In genomic region chr2:231410293-231411004, GRCh38 we compare ENCODE assay signal across 9 cellular contexts. TPM values are rescaled to one million over a fixed set of nuclear protein-coding genes. Genes with fewer than 3 reads are reported as not detected.
DNase-seq lines count a peak whose midpoint lies in the region; ATAC-seq and TF ChIP-seq lines count a peak whose summit lies in the region.
"Had no signal": no experiment of that assay in that cellular context is flagged by ENCODE, and none has a peak within 500 bp of the region (broad histone marks: within the 10 kb centered on the region; RNA-seq: fewer than 3 reads in every experiment).

No MANE protein-coding gene starts in this region.

- peaks cover 18 to 22% of the 10 kb centered on the region in 2 donors for H3K4me1 Mint-ChIP-seq in natural killer cell
- H3K4me1 Mint-ChIP-seq in natural killer cell treated with Interleukin-12 subunit alpha and Interleukin-12 subunit beta and Interleukin-15 and Interleukin-18, amount 100 ng/mL, for 72 hours (ENCODE audit: low read depth in 2 of 2): peaks cover 14 to 20% of the 10 kb centered on the region in 2 donors
- peaks cover 17% of the 10 kb centered on the region for H3K4me1 Mint-ChIP-seq in CD4-positive, alpha-beta T cell (ENCODE audit: low read depth)

- peaks cover 11% of the 10 kb centered on the region for H3F3A ChIP-seq in PC-9 (ENCODE audit: insufficient read depth, low read depth)

- H3K4me2 ChIP-seq in PC-9: no peak overlapping the region

- POLR2A ChIA-PET in PC-9 (lab: Charles Lee; ENCODE audit: unreplicated experiment): no interaction called here
- POLR2A ChIA-PET in CD4-positive, alpha-beta T cell (lab: Charles Lee): no interaction called here

- no peaks in the 10 kb centered on the region for H3K79me2 ChIP-seq in PC-9 (ENCODE audit: low read depth)

- no peak overlapping the region for H2AFZ ChIP-seq in PC-9

- CTCF ChIA-PET in PC-9 (lab: Charles Lee): no interaction called here
- CTCF ChIA-PET in CD4-positive, alpha-beta T cell (lab: Charles Lee): no interaction called here

- intact Hi-C loops in natural killer cell (cut with micrococcal nuclease) (loop anchor here (5.0 kb wide), 3 partner anchors 42 to 163 kb away; no protein-coding TSS in a partner anchor), PC-9 (cut with micrococcal nuclease; ENCODE audit: unreplicated experiment) (loop anchor here (10.0 kb wide), 1 partner anchor 426 kb away; no protein-coding TSS in a partner anchor), upper lobe of right lung (cut with DNase I) (loop anchor here (5.0 kb wide), 1 partner anchor 183 kb away; no protein-coding TSS in a partner anchor)
- intact Hi-C loops in CD4-positive, alpha-beta T cell (cut with DNase I, micrococcal nuclease): loop anchor here (5.0 to 10.0 kb wide), 2 partner anchors 308 to 1066 kb away; no protein-coding TSS in a partner anchor

- no peak for ATAC-seq in natural killer cell
- ATAC-seq in natural killer cell treated with Interleukin-12 subunit alpha and Interleukin-12 subunit beta and Interleukin-15 and Interleukin-18, amount 100 ng/mL, for 72 hours: no peak
- ATAC-seq in upper lobe of right lung: no peak
- ATAC-seq in CD4-positive, alpha-beta T cell (ENCODE audit: poor library complexity): no peak
- no peak for ATAC-seq in GM21423 (IDR thresholded peaks at IDR 0.05; ENCODE audit: unreplicated experiment)

- BruUV-seq in PC-9 (replicated peaks; lab: Mats Ljungman, UMichigan): no TSS peak

- H3K9me3 ChIP-seq in PC-9 (ENCODE audit: insufficient read depth, low read depth): peaks cover 12% of the 10 kb centered on the region; the same call in 1 of the 2 replicates
- no peaks in the 10 kb centered on the region for H3K9me3 ChIP-seq in upper lobe of right lung
- H3K9me3 ChIP-seq in CD4-positive, alpha-beta T cell (ENCODE audit: control insufficient read depth, low read length): peaks cover 10% of the 10 kb centered on the region

- H3K4me3 Mint-ChIP-seq in natural killer cell: no peak overlapping the region
- H3K4me3 Mint-ChIP-seq in natural killer cell treated with Interleukin-12 subunit alpha and Interleukin-12 subunit beta and Interleukin-15 and Interleukin-18, amount 100 ng/mL, for 72 hours: no peak overlapping the region
- no peak overlapping the region for H3K4me3 Mint-ChIP-seq in CD4-positive, alpha-beta T cell

- H3K36me3 Mint-ChIP-seq in natural killer cell: no peaks in the 10 kb centered on the region
- H3K36me3 Mint-ChIP-seq in natural killer cell treated with Interleukin-12 subunit alpha and Interleukin-12 subunit beta and Interleukin-15 and Interleukin-18, amount 100 ng/mL, for 72 hours: peaks cover 4% of the 10 kb centered on the region
- H3K36me3 Mint-ChIP-seq in CD4-positive, alpha-beta T cell (ENCODE audit: low read depth): no peaks in the 10 kb centered on the region

- no peak overlapping the region for H3K27ac ChIP-seq in PC-9
- H3K27ac ChIP-seq in upper lobe of right lung: no peak overlapping the region
- no peak overlapping the region for H3K27ac ChIP-seq in CD4-positive, alpha-beta T cell (ENCODE audit: low read depth, low read length)

- no peaks in the 10 kb centered on the region for H3K36me3 ChIP-seq in PC-9 (ENCODE audit: low read depth)
- H3K36me3 ChIP-seq in upper lobe of right lung: no peaks in the 10 kb centered on the region

- H3K9me3 Mint-ChIP-seq in natural killer cell: peaks cover 0 to 5% of the 10 kb centered on the region in 2 donors
- no peaks in the 10 kb centered on the region for H3K9me3 Mint-ChIP-seq in natural killer cell treated with Interleukin-12 subunit alpha and Interleukin-12 subunit beta and Interleukin-15 and Interleukin-18, amount 100 ng/mL, for 72 hours
- H3K9me3 Mint-ChIP-seq in CD4-positive, alpha-beta T cell: no peaks in the 10 kb centered on the region

- H3K4me1 ChIP-seq in PC-9 (replicated peaks; ENCODE audit: insufficient read depth) (peaks cover 31% of the 10 kb centered on the region), upper lobe of right lung (peaks cover 4% of the 10 kb centered on the region)

- peaks cover 0 to 17% of the 10 kb centered on the region in 2 donors for H3K27me3 Mint-ChIP-seq in natural killer cell (ENCODE audit: low read depth in 2 of 2)
- no peaks in the 10 kb centered on the region for H3K27me3 Mint-ChIP-seq in natural killer cell treated with Interleukin-12 subunit alpha and Interleukin-12 subunit beta and Interleukin-15 and Interleukin-18, amount 100 ng/mL, for 72 hours
- peaks cover 34% of the 10 kb centered on the region for H3K27me3 Mint-ChIP-seq in CD4-positive, alpha-beta T cell

- H3K4me3 ChIP-seq in PC-9: no peak overlapping the region
- no peak overlapping the region for H3K4me3 ChIP-seq in fibroblast of villous mesenchyme (ENCODE audit: low read depth, low read length)
- no peak overlapping the region for H3K4me3 ChIP-seq in upper lobe of right lung

- DNase-seq in natural killer cell (no peak), PC-9 (no peak), fibroblast of villous mesenchyme (ENCODE audit: low read depth) (no peak), upper lobe of right lung (no peak)
- no peak for DNase-seq in natural killer cell treated with Interleukin-12 subunit alpha and Interleukin-12 subunit beta and Interleukin-15 and Interleukin-18, amount 100 ng/mL, for 72 hours (ENCODE audit: low spot score)
- DNase-seq in CD4-positive, alpha-beta T cell: no peak
- DNase-seq in stimulated activated CD4-positive, alpha-beta T cell treated with anti-CD3 and anti-CD28 coated beads, Interleukin-15, amount 100 ng/mL, for 24 hours: no peak
- DNase-seq: NCI-H524 treated with DMSO at 0.1 percent for 48 hours had no signal

- TF ChIP-seq CTCF in natural killer cell (IDR thresholded peaks at IDR 0.05) (peak; percentile 6), PC-9 (conservative IDR thresholded peaks at IDR 0.05) (peak; percentile 54), fibroblast of villous mesenchyme (IDR thresholded peaks at IDR 0.05; ENCODE audit: insufficient read depth, low read depth, low read length) (peak; percentile 32), upper lobe of right lung (IDR thresholded peaks at IDR 0.05) (peak; percentile 25)
- no peak for TF ChIP-seq CTCF in CD4-positive, alpha-beta T cell (IDR thresholded peaks at IDR 0.05)

- no peak overlapping the region for H3K27ac Mint-ChIP-seq in natural killer cell
- no peak overlapping the region for H3K27ac Mint-ChIP-seq in natural killer cell treated with Interleukin-12 subunit alpha and Interleukin-12 subunit beta and Interleukin-15 and Interleukin-18, amount 100 ng/mL, for 72 hours
- H3K27ac Mint-ChIP-seq in CD4-positive, alpha-beta T cell: no peak overlapping the region

- H3K9me2 ChIP-seq in PC-9 (ENCODE audit: insufficient read depth): no peaks in the 10 kb centered on the region

- H3K27me3 ChIP-seq in PC-9 (ENCODE audit: insufficient read depth, low read depth) (no peaks in the 10 kb centered on the region), upper lobe of right lung (no peaks in the 10 kb centered on the region)
- peaks cover 33% of the 10 kb centered on the region for H3K27me3 ChIP-seq in CD4-positive, alpha-beta T cell (ENCODE audit: control insufficient read depth, insufficient read depth, low read length)

- no peaks in the 10 kb centered on the region for H4K20me1 ChIP-seq in PC-9 (ENCODE audit: insufficient read depth)

RNA-seq across cellular contexts. Expression of gene B3GNT7, which starts 14.9 kb away (rescaled TPM):
- total RNA-seq in natural killer cell (100 to 1,000 TPM in 2 of 3 donors, 10 to 100 TPM in 1; 87.5 to 151 (median 113) TPM), PC-9 (2021) (14.0 and 25.8 TPM in 2 replicates), fibroblast of villous mesenchyme (0.43 and 0.64 TPM in 2 replicates), upper lobe of right lung (53.5 TPM)
- 10 to 100 TPM; 12.6 to 20.1 TPM for total RNA-seq in natural killer cell treated with Interleukin-12 subunit alpha and Interleukin-12 subunit beta and Interleukin-15 and Interleukin-18, amount 100 ng/mL, for 72 hours
- under 1 TPM; 0.38 to 0.89 TPM for total RNA-seq in CD4-positive, alpha-beta T cell

RNA-seq across cellular contexts. Expression of gene NCL, which starts 53.8 kb away (rescaled TPM):
- total RNA-seq in natural killer cell: 100 to 1,000 TPM; 485 to 540 (median 529) TPM
- 1,000 to 10,000 TPM in 1 of 2 donors, 100 to 1,000 TPM in 1; 802 to 1,405 TPM for total RNA-seq in natural killer cell treated with Interleukin-12 subunit alpha and Interleukin-12 subunit beta and Interleukin-15 and Interleukin-18, amount 100 ng/mL, for 72 hours
- 450 and 557 TPM in 2 replicates for total RNA-seq in PC-9 (2021)
- total RNA-seq in fibroblast of villous mesenchyme: 100 and 103 TPM in 2 replicates
- total RNA-seq in upper lobe of right lung: 309 TPM
- total RNA-seq in CD4-positive, alpha-beta T cell: 100 to 1,000 TPM; 387 to 395 TPM
